In the genomic region with DNA sequence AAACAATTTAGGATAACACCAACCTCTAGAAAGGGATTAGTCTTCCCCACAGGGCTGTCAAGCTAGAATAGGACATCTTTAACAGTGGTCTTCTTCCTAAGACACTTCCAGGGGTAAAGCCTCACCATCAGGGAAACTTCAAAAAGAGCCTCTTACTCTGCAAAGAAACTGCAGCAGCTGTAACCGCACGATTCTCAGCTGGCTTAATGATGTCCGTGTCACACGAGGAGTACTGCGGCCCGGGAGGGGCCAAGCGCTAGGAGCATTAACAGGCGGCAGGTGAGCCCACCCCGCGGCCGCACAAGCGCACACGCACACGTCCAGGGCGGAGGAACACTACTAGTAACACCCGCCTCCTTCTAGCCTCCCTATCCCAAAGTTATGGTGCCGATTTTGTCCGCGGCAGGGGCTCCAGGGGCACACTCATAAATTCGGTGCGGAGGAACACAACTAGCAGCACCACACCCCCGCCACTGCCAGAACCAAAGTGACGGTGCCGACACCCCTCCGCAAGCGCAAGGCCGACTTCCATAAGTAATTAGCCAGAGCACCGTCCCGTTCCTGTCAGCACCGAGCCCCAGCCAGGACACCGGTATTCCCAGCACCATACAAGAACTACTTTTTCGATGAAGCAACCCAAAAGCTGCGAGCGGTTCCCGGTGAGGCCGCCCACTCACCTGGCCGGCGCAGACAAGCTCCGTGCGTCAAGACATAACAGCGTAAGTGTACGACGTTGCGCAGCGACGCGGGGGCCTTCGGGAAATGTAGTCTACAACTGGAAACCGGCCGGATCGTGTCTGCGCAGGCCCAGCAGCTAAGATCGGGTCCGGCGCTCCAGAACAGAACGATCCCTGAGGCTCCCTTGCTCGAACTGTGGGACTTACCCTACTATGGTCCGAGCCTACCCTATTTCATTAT, we compare ENCODE assay signal across 1 cellular context.
TF ChIP-seq lines count a peak whose summit lies in the region.

A gene (plus strand): TSS at position 813 of the 918 bp plus-strand sequence. CDS start 3,572 bp downstream, outside the sequence.
A gene (minus strand): TSS at position 729 of the 918 bp plus-strand sequence. CDS start 8,116 bp downstream, outside the sequence.

TF ChIP-seq in HepG2, 621 proteins besides CTCF, POLR2A, EP300 and RAD21 (continued from another document and continues in another):
- TF ChIP-seq, protein P1, sequence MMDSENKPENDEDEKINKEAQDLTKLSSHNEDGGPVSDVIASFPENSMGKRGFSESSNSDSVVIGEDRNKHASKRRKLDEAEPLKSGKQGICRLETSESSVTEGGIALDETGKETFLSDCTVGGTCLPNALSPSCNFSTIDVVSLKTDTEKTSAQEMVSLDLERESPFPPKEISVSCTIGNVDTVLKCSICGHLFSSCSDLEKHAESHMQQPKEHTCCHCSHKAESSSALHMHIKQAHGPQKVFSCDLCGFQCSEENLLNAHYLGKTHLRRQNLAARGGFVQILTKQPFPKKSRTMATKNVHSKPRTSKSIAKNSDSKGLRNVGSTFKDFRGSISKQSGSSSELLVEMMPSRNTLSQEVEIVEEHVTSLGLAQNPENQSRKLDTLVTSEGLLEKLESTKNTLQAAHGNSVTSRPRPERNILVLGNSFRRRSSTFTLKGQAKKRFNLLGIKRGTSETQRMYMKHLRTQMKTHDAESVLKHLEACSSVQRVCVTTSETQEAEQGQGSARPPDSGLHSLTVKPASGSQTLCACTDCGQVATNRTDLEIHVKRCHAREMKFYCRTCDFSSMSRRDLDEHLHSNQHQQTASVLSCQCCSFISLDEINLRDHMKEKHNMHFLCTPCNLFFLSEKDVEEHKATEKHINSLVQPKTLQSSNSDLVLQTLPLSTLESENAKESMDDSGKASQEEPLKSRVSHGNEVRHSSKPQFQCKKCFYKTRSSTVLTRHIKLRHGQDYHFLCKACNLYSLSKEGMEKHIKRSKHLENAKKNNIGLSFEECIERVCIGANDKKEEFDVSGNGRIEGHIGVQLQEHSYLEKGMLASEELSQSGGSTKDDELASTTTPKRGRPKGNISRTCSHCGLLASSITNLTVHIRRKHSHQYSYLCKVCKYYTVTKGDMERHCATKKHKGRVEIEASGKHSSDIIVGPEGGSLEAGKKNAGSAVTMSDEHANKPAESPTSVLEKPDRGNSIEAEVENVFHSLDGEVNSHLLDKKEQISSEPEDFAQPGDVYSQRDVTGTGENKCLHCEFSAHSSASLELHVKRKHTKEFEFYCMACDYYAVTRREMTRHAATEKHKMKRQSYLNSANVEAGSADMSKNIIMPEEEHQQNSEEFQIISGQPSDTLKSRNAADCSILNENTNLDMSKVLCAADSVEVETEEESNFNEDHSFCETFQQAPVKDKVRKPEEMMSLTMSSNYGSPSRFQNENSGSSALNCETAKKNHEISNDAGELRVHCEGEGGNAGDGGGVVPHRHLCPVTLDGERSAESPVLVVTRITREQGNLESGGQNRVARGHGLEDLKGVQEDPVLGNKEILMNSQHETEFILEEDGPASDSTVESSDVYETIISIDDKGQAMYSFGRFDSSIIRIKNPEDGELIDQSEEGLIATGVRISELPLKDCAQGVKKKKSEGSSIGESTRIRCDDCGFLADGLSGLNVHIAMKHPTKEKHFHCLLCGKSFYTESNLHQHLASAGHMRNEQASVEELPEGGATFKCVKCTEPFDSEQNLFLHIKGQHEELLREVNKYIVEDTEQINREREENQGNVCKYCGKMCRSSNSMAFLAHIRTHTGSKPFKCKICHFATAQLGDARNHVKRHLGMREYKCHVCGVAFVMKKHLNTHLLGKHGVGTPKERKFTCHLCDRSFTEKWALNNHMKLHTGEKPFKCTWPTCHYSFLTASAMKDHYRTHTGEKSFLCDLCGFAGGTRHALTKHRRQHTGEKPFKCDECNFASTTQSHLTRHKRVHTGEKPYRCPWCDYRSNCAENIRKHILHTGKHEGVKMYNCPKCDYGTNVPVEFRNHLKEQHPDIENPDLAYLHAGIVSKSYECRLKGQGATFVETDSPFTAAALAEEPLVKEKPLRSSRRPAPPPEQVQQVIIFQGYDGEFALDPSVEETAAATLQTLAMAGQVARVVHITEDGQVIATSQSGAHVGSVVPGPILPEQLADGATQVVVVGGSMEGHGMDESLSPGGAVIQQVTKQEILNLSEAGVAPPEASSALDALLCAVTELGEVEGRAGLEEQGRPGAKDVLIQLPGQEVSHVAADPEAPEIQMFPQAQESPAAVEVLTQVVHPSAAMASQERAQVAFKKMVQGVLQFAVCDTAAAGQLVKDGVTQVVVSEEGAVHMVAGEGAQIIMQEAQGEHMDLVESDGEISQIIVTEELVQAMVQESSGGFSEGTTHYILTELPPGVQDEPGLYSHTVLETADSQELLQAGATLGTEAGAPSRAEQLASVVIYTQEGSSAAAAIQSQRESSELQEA (CRISPR knock-in tag; IDR thresholded peaks at IDR 0.05; ENCODE audit: not compliant biosample characterization): peak; percentile 31
- no peak; the same call in 1 of the 2 replicates for TF ChIP-seq SP5 (CRISPR knock-in tag; IDR thresholded peaks at IDR 0.05; ENCODE audit: borderline replicate concordance, low read depth)
- TF ChIP-seq, protein P2, sequence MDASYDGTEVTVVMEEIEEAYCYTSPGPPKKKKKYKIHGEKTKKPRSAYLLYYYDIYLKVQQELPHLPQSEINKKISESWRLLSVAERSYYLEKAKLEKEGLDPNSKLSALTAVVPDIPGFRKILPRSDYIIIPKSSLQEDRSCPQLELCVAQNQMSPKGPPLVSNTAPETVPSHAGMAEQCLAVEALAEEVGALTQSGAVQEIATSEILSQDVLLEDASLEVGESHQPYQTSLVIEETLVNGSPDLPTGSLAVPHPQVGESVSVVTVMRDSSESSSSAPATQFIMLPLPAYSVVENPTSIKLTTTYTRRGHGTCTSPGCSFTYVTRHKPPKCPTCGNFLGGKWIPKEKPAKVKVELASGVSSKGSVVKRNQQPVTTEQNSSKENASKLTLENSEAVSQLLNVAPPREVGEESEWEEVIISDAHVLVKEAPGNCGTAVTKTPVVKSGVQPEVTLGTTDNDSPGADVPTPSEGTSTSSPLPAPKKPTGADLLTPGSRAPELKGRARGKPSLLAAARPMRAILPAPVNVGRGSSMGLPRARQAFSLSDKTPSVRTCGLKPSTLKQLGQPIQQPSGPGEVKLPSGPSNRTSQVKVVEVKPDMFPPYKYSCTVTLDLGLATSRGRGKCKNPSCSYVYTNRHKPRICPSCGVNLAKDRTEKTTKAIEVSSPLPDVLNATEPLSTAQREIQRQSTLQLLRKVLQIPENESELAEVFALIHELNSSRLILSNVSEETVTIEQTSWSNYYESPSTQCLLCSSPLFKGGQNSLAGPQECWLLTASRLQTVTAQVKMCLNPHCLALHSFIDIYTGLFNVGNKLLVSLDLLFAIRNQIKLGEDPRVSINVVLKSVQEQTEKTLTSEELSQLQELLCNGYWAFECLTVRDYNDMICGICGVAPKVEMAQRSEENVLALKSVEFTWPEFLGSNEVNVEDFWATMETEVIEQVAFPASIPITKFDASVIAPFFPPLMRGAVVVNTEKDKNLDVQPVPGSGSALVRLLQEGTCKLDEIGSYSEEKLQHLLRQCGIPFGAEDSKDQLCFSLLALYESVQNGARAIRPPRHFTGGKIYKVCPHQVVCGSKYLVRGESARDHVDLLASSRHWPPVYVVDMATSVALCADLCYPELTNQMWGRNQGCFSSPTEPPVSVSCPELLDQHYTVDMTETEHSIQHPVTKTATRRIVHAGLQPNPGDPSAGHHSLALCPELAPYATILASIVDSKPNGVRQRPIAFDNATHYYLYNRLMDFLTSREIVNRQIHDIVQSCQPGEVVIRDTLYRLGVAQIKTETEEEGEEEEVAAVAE (CRISPR knock-in tag; IDR thresholded peaks at IDR 0.05; ENCODE audit: borderline replicate concordance): 0 out of 2 replicates have a peak, but pooled peaks have one; percentile 34
- no peak for TF ChIP-seq TCF7 (IDR thresholded peaks at IDR 0.05; ENCODE audit: low read depth)
- TF ChIP-seq KAT8 (CRISPR knock-in tag; IDR thresholded peaks at IDR 0.05): peak; percentile 76
- TF ChIP-seq ZNF891 (CRISPR knock-in tag; IDR thresholded peaks at IDR 0.05): 0 out of 2 replicates have a peak, but pooled peaks have one; percentile 69
- no peak for TF ChIP-seq FLYWCH1 (CRISPR knock-in tag; IDR thresholded peaks at IDR 0.05)
- no peak for TF ChIP-seq CHCHD3 (CRISPR knock-in tag; IDR thresholded peaks at IDR 0.05)
- no peak for TF ChIP-seq TBL1XR1 (IDR thresholded peaks at IDR 0.05; ENCODE audit: borderline replicate concordance, low read length, partially characterized antibody)
- no peak for TF ChIP-seq U2AF2 (IDR thresholded peaks at IDR 0.05; ENCODE audit: low read depth, low read length)
- TF ChIP-seq NR2F1 (CRISPR knock-in tag; IDR thresholded peaks at IDR 0.05): no peak
- TF ChIP-seq ZSCAN30 (CRISPR knock-in tag; IDR thresholded peaks at IDR 0.05): no peak
- peak; percentile 98 for TF ChIP-seq NAIF1 (CRISPR knock-in tag; IDR thresholded peaks at IDR 0.05; ENCODE audit: borderline replicate concordance)
- TF ChIP-seq ATF1 (CRISPR knock-in tag; IDR thresholded peaks at IDR 0.05): peak; percentile 87
- TF ChIP-seq PRMT3 (CRISPR knock-in tag; IDR thresholded peaks at IDR 0.05; ENCODE audit: borderline replicate concordance, low read depth): no peak
- no peak for TF ChIP-seq PHB2 (IDR thresholded peaks at IDR 0.05; ENCODE audit: partially characterized antibody)
- peak; percentile 53 for TF ChIP-seq RFXAP (CRISPR knock-in tag; IDR thresholded peaks at IDR 0.05; ENCODE audit: borderline replicate concordance)
- 0 out of 2 replicates have a peak, but pooled peaks have one; percentile 9 for TF ChIP-seq ZNF331 (CRISPR knock-in tag; IDR thresholded peaks at IDR 0.05)
- no peak for TF ChIP-seq MTA1 (CRISPR knock-in tag; IDR thresholded peaks at IDR 0.05; ENCODE audit: borderline replicate concordance)
- TF ChIP-seq, protein P3, sequence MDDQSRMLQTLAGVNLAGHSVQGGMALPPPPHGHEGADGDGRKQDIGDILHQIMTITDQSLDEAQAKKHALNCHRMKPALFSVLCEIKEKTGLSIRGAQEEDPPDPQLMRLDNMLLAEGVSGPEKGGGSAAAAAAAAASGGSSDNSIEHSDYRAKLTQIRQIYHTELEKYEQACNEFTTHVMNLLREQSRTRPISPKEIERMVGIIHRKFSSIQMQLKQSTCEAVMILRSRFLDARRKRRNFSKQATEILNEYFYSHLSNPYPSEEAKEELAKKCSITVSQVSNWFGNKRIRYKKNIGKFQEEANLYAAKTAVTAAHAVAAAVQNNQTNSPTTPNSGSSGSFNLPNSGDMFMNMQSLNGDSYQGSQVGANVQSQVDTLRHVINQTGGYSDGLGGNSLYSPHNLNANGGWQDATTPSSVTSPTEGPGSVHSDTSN (CRISPR knock-in tag; IDR thresholded peaks at IDR 0.05; ENCODE audit: borderline replicate concordance): no peak
- TF ChIP-seq, protein P4, sequence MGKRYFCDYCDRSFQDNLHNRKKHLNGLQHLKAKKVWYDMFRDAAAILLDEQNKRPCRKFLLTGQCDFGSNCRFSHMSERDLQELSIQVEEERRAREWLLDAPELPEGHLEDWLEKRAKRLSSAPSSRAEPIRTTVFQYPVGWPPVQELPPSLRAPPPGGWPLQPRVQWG (CRISPR knock-in tag; IDR thresholded peaks at IDR 0.05; ENCODE audit: borderline replicate concordance, low read depth): no peak
- TF ChIP-seq ZNF44 (CRISPR knock-in tag; IDR thresholded peaks at IDR 0.05): no peak
- TF ChIP-seq GATA4 (IDR thresholded peaks at IDR 0.05; ENCODE audit: borderline replicate concordance, low read depth): no peak
- TF ChIP-seq XRCC5 (optimal IDR thresholded peaks at IDR 0.05; ENCODE audit: low read length): peak; percentile 77
- no peak for TF ChIP-seq SNRNP70 (IDR thresholded peaks at IDR 0.05; ENCODE audit: low read depth, low read length)
- TF ChIP-seq, protein P5, sequence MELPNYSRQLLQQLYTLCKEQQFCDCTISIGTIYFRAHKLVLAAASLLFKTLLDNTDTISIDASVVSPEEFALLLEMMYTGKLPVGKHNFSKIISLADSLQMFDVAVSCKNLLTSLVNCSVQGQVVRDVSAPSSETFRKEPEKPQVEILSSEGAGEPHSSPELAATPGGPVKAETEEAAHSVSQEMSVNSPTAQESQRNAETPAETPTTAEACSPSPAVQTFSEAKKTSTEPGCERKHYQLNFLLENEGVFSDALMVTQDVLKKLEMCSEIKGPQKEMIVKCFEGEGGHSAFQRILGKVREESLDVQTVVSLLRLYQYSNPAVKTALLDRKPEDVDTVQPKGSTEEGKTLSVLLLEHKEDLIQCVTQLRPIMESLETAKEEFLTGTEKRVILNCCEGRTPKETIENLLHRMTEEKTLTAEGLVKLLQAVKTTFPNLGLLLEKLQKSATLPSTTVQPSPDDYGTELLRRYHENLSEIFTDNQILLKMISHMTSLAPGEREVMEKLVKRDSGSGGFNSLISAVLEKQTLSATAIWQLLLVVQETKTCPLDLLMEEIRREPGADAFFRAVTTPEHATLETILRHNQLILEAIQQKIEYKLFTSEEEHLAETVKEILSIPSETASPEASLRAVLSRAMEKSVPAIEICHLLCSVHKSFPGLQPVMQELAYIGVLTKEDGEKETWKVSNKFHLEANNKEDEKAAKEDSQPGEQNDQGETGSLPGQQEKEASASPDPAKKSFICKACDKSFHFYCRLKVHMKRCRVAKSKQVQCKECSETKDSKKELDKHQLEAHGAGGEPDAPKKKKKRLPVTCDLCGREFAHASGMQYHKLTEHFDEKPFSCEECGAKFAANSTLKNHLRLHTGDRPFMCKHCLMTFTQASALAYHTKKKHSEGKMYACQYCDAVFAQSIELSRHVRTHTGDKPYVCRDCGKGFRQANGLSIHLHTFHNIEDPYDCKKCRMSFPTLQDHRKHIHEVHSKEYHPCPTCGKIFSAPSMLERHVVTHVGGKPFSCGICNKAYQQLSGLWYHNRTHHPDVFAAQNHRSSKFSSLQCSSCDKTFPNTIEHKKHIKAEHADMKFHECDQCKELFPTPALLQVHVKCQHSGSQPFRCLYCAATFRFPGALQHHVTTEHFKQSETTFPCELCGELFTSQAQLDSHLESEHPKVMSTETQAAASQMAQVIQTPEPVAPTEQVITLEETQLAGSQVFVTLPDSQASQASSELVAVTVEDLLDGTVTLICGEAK (IDR thresholded peaks at IDR 0.05): no peak
- TF ChIP-seq, protein P5 (CRISPR knock-in tag; IDR thresholded peaks at IDR 0.05): peak; percentile 58; the same call in 1 of the 2 replicates
- TF ChIP-seq MED13 (CRISPR knock-in tag; IDR thresholded peaks at IDR 0.05): 0 out of 2 replicates have a peak, but pooled peaks have one; percentile 40
